ENCODE assay signal across 8 cellular contexts in genomic region chr4:38667005-38667771, GRCh38.
DNase-seq lines count a peak whose midpoint lies in the region; ATAC-seq and TF ChIP-seq lines count a peak whose summit lies in the region.

No MANE protein-coding gene starts in this region.

- no peaks in the 10 kb centered on the region for H3K9me3 Mint-ChIP-seq in activated naive CD8-positive, alpha-beta T cell (ENCODE audit: low read depth)
- peaks cover under 1% of the 10 kb centered on the region for H3K9me3 Mint-ChIP-seq in nephron progenitor cell

- peaks cover 23% of the 10 kb centered on the region for H3K36me3 ChIP-seq in RWPE2 (ENCODE audit: low read depth)

- peak overlapping the region; percentile 97 for H3K4me3 Mint-ChIP-seq in activated naive CD8-positive, alpha-beta T cell
- peak overlapping the region; percentile 99 for H3K4me3 Mint-ChIP-seq in nephron progenitor cell

- no peaks in the 10 kb centered on the region for H3K36me3 Mint-ChIP-seq in activated naive CD8-positive, alpha-beta T cell
- peaks cover 6% of the 10 kb centered on the region for H3K36me3 Mint-ChIP-seq in nephron progenitor cell (ENCODE audit: low read depth)

- DNase-seq in GF-D8 (lab: John Stamatoyannopoulos, UW): peak; percentile 99
- DNase-seq in LoVo (ENCODE audit: low spot score): peak; percentile 92
- peak; percentile 86 for DNase-seq in RWPE2 (ENCODE audit: low spot score)
- peak; percentile 87 for DNase-seq in foreskin melanocyte
- peak; percentile 53 for DNase-seq in nephron progenitor cell

- H3K27me3 Mint-ChIP-seq in activated naive CD8-positive, alpha-beta T cell: no peaks in the 10 kb centered on the region
- no peaks in the 10 kb centered on the region for H3K27me3 Mint-ChIP-seq in nephron progenitor cell (ENCODE audit: low read depth, poor library complexity)

- no peak for TF ChIP-seq CTCF in RWPE2 (IDR thresholded peaks at IDR 0.05; ENCODE audit: poor library complexity, severe bottlenecking)
- no peak for TF ChIP-seq CTCF in nephron progenitor cell (IDR thresholded peaks at IDR 0.05)

- H3K4me1 ChIP-seq in RWPE2 (ENCODE audit: insufficient read depth, poor library complexity, severe bottlenecking): peaks cover 52% of the 10 kb centered on the region

- no peaks in the 10 kb centered on the region for H3K9me3 ChIP-seq in RWPE2 (ENCODE audit: severe bottlenecking)

- H3K27me3 ChIP-seq in RWPE2 (ENCODE audit: insufficient read depth, poor library complexity, severe bottlenecking): no peaks in the 10 kb centered on the region

- H3K4me3 ChIP-seq in RWPE2 (ENCODE audit: severe bottlenecking): peak overlapping the region; percentile 97

- H3K27ac Mint-ChIP-seq in activated naive CD8-positive, alpha-beta T cell: peak overlapping the region; percentile 96
- H3K27ac Mint-ChIP-seq in nephron progenitor cell: peak overlapping the region; percentile 100

- H3K4me1 Mint-ChIP-seq in activated naive CD8-positive, alpha-beta T cell (ENCODE audit: low read depth): peaks cover 72% of the 10 kb centered on the region
- H3K4me1 Mint-ChIP-seq in nephron progenitor cell: peaks cover 79% of the 10 kb centered on the region

- H3K27ac ChIP-seq in RWPE2 (ENCODE audit: poor library complexity, severe bottlenecking): peak overlapping the region; percentile 91

- peak; percentile 81 for ATAC-seq in RWPE2 (ENCODE audit: low read depth)
- no peak for ATAC-seq in GM19467 (IDR thresholded peaks at IDR 0.05; ENCODE audit: unreplicated experiment)
- no peak for ATAC-seq in HG02840 (IDR thresholded peaks at IDR 0.05; ENCODE audit: low FRiP score, unreplicated experiment)
